In genomic region chr16:5071341-5071680, GRCh38 we compare ENCODE assay signal across 8 cellular contexts. TPM values are rescaled to one million over a fixed set of nuclear protein-coding genes. Genes with fewer than 3 reads are reported as not detected.
DNase-seq lines count a peak whose midpoint lies in the region; ATAC-seq, FAIRE-seq and TF ChIP-seq lines count a peak whose summit lies in the region.

No MANE protein-coding gene starts in this region.

- H3K4ac ChIP-seq in trophoblast cell (ENCODE audit: low read depth, low read length) = no peak overlapping the region

- peak overlapping the region; percentile 87 for H4K8ac ChIP-seq in trophoblast cell (ENCODE audit: low read depth, low read length)

- H3K79me1 ChIP-seq in trophoblast cell (ENCODE audit: low read length) = peaks cover 2% of the 10 kb centered on the region

- H2AK5ac ChIP-seq in trophoblast cell (ENCODE audit: low read length) = no peak overlapping the region

- H3K9me3 ChIP-seq in Peyer's patch (no peaks in the 10 kb centered on the region), trophoblast cell (ENCODE audit: insufficient read depth, low read depth, low read length) (no peaks in the 10 kb centered on the region)

- peaks cover 2% of the 10 kb centered on the region for H3K79me2 ChIP-seq in trophoblast cell (ENCODE audit: control insufficient read depth, insufficient read depth, low read length, poor library complexity)

- H3K27me3 ChIP-seq in Peyer's patch (no peaks in the 10 kb centered on the region), trophoblast cell (ENCODE audit: insufficient read depth, low read length) (no peaks in the 10 kb centered on the region)

- H4K91ac ChIP-seq in trophoblast cell (ENCODE audit: low read depth, low read length) = peak overlapping the region; percentile 10

- H3K4me1 ChIP-seq in Peyer's patch (peaks cover 3 to 7% (median 6%) of the 10 kb centered on the region in 4 donors), trophoblast cell (ENCODE audit: control insufficient read depth in 1 of 2, insufficient read depth in 2 of 2, low read length in 2 of 2) (peaks cover 4 to 6% of the 10 kb centered on the region in 2 experiments)

- H3K9me3 Mint-ChIP-seq in Calu3 (ENCODE audit: low read depth, unreplicated experiment) = no peaks in the 10 kb centered on the region

- peak overlapping the region; percentile 64 to 94 (median 78) for H3K4me3 ChIP-seq in Peyer's patch
- peak overlapping the region; percentile 87 for H3K4me3 ChIP-seq in epithelial cell of proximal tubule (ENCODE audit: low read depth, low read length)
- no peak overlapping the region for H3K4me3 ChIP-seq in trophoblast cell (ENCODE audit: low read depth, low read length)

- H3K18ac ChIP-seq in trophoblast cell (ENCODE audit: low read length) = no peak overlapping the region

- no peak overlapping the region for H3K23ac ChIP-seq in trophoblast cell (ENCODE audit: low read length)

- peak overlapping the region; percentile 64 to 87 (median 86) for H3K27ac ChIP-seq in Peyer's patch
- H3K27ac ChIP-seq in trophoblast cell (ENCODE audit: low read depth, low read length) = no peak overlapping the region

- H4K12ac ChIP-seq in trophoblast cell (ENCODE audit: low read depth, low read length) = no peak overlapping the region

- H2BK120ac ChIP-seq in trophoblast cell (ENCODE audit: insufficient read depth, low read length, poor library complexity) = no peak overlapping the region

- H3K14ac ChIP-seq in trophoblast cell (ENCODE audit: low read length) = no peak overlapping the region

- TF ChIP-seq POLR2A in Peyer's patch (IDR thresholded peaks at IDR 0.05) = no peak

- peaks cover 0 to 17% (median 0%) of the 10 kb centered on the region in 3 donors for H3K36me3 ChIP-seq in Peyer's patch
- H3K36me3 ChIP-seq in trophoblast cell (ENCODE audit: control insufficient read depth in 1 of 2, insufficient read depth in 2 of 2, low read length in 2 of 2) = peaks cover 11 to 12% of the 10 kb centered on the region in 2 experiments

- H3K36me3 Mint-ChIP-seq in Calu3 (ENCODE audit: insufficient read depth, unreplicated experiment) = peaks cover 25% of the 10 kb centered on the region

- WGBS in trophoblast cell (ENCODE audit: extremely low coverage, insufficient coverage, insufficient read length) = no CpG with 5 or more reads among the region's 7 CpGs

- no TSS peak for BruUV-seq in Calu3 (replicated peaks; lab: Mats Ljungman, UMichigan)

- peak overlapping the region; percentile 54 for H2AFZ ChIP-seq in trophoblast cell (ENCODE audit: insufficient read depth, low read length, poor library complexity)

- peaks cover 18% of the 10 kb centered on the region for H3K4me1 Mint-ChIP-seq in Calu3 (ENCODE audit: low read depth, unreplicated experiment)

- no peak overlapping the region for H2BK12ac ChIP-seq in trophoblast cell (ENCODE audit: low read length)

- intact Hi-C loops in Calu3 (cut with micrococcal nuclease; ENCODE audit: unreplicated experiment) = no loop called here

- ATAC-seq in HG03520 (IDR thresholded peaks at IDR 0.05; ENCODE audit: unreplicated experiment) (no peak), HG03025 (IDR thresholded peaks at IDR 0.05; ENCODE audit: low FRiP score, unreplicated experiment) (no peak)

- no peak for FAIRE-seq in D721Med (lab: Jason Lieb, UNC)

- TF ChIP-seq CTCF in Calu3 (IDR thresholded peaks at IDR 0.05; ENCODE audit: unreplicated experiment) (no peak), Peyer's patch (IDR thresholded peaks at IDR 0.05) (no peak), epithelial cell of proximal tubule (conservative IDR thresholded peaks at IDR 0.05; ENCODE audit: low read depth, low read length) (no peak), D721Med (IDR thresholded peaks at IDR 0.05; ENCODE audit: insufficient read depth, missing control alignments) (no peak)

- peak overlapping the region; percentile 78 for H3K4me2 ChIP-seq in trophoblast cell (ENCODE audit: low read length)

- peak overlapping the region; percentile 92 for H3K27ac Mint-ChIP-seq in Calu3 (ENCODE audit: unreplicated experiment)

- no peak overlapping the region for H3K9ac ChIP-seq in trophoblast cell (ENCODE audit: low read length)

- H2BK5ac ChIP-seq in trophoblast cell (ENCODE audit: low read depth, low read length, poor library complexity) = no peak overlapping the region

- peak overlapping the region; percentile 98 for H3K4me3 Mint-ChIP-seq in Calu3 (ENCODE audit: low read depth, unreplicated experiment)

- DNase-seq in Calu3 (no peak), Peyer's patch (no peak), epithelial cell of proximal tubule (ENCODE audit: low read depth) (no peak), trophoblast cell (no peak), D721Med (ENCODE audit: insufficient read length, low spot score) (no peak), Ammon's horn (ENCODE audit: low spot score) (no peak)

- peaks cover 19% of the 10 kb centered on the region for H3K27me3 Mint-ChIP-seq in Calu3 (ENCODE audit: unreplicated experiment)

- CTCF ChIA-PET in Calu3 (lab: Charles Lee) = interaction anchor here (1.2 kb wide), 1 partner anchor 21 kb away, joined by 4 read pairs; no protein-coding TSS in a partner anchor

RNA-seq across cellular contexts. Expression of gene ALG1, which starts 0.3 kb away (rescaled TPM):
- total RNA-seq in Calu3 (2022) (38.3 and 41.6 TPM in 2 replicates), Peyer's patch (10 to 100 TPM; 17.8 to 33.9 (median 23.4) TPM), epithelial cell of proximal tubule (21.9 and 31.9 TPM in 2 replicates)
- polyA plus RNA-seq in trophoblast cell (2013) = 12.7 and 12.8 TPM in 2 replicates

RNA-seq across cellular contexts. Expression of gene C16orf89, which starts 5.6 kb away (rescaled TPM):
- not detected in 2 replicates for total RNA-seq in Calu3 (2022)
- 1 to 10 TPM in 1 of 4 donors, under 1 TPM in 1, not detected in 2; 0.80 to 1.4 TPM for total RNA-seq in Peyer's patch
- not detected in 2 replicates for total RNA-seq in epithelial cell of proximal tubule
- polyA plus RNA-seq in trophoblast cell (2013) = not detected in 2 replicates

RNA-seq across cellular contexts. Expression of gene EEF2KMT, which starts 26.3 kb away (rescaled TPM):
- 25.6 and 26.1 TPM in 2 replicates for total RNA-seq in Calu3 (2022)
- 10 to 100 TPM in 2 of 4 donors, 1 to 10 TPM in 2; 7.4 to 12.3 (median 9.0) TPM for total RNA-seq in Peyer's patch
- total RNA-seq in epithelial cell of proximal tubule = 9.4 and 34.4 TPM in 2 replicates
- polyA plus RNA-seq in trophoblast cell (2013) = 4.8 and 5.0 TPM in 2 replicates

RNA-seq across cellular contexts. Expression of gene NAGPA, which starts 37.6 kb away (rescaled TPM):
- total RNA-seq in Calu3 (2022) = 15.8 and 16.1 TPM in 2 replicates
- total RNA-seq in Peyer's patch = 100 to 1,000 TPM in 1 of 4 donors, 10 to 100 TPM in 3; 50.4 to 104 (median 61.0) TPM
- 15.8 and 25.6 TPM in 2 replicates for total RNA-seq in epithelial cell of proximal tubule
- 6.4 and 7.7 TPM in 2 replicates for polyA plus RNA-seq in trophoblast cell (2013)
